In the genomic region with DNA sequence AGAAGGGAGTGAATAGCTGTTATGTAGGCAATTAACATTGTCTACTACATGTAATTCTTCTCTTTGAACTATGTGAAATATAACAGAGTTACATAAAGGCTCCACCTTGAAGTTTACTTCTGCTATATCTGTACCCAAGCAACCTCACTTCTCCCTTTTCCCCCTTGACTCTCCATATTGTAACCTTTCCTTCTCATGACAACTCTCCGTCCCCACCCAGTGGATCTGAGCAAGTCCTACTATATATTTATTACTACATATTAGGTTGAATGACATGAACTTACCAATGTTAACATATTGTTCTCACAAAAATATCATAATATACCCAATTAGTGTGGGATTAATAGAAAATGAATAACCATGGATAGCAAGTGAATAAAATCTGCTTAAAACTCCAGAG, we compare ENCODE assay signal across 9 cellular contexts.
DNase-seq lines count a peak whose midpoint lies in the region; ATAC-seq and TF ChIP-seq lines count a peak whose summit lies in the region.
"Had no signal": no experiment of that assay in that cellular context is flagged by ENCODE, and none has a peak within 500 bp of the region (broad histone marks: within the 10 kb centered on the region; RNA-seq: fewer than 3 reads in every experiment).

No MANE protein-coding gene starts in this region.

- H3K4me3 Mint-ChIP-seq in natural killer cell = no peak overlapping the region
- H3K4me3 Mint-ChIP-seq in natural killer cell treated with Interleukin-12 subunit alpha and Interleukin-12 subunit beta and Interleukin-15 and Interleukin-18, amount 100 ng/mL, for 72 hours = no peak overlapping the region
- H3K4me3 Mint-ChIP-seq: T-helper 1 cell treated with Interleukin-12 subunit alpha and Interleukin-12 subunit beta and Interleukin-4 antibody, amounts not matched to agents 30 μg/mL and 1 μg/mL, for 36 hours had no signal

- 68% methylated on average over 1 of the region's 1 CpG for WGBS in prostate gland
- 59 to 62% methylated on average over 1 of the region's 1 CpG for WGBS in sigmoid colon, 2 donors
- 65% methylated on average over 1 of the region's 1 CpG for WGBS in suprapubic skin

- H3K9me3 Mint-ChIP-seq in natural killer cell = no peaks in the 10 kb centered on the region
- no peaks in the 10 kb centered on the region for H3K9me3 Mint-ChIP-seq in natural killer cell treated with Interleukin-12 subunit alpha and Interleukin-12 subunit beta and Interleukin-15 and Interleukin-18, amount 100 ng/mL, for 72 hours

- H3K9me3 ChIP-seq in prostate gland (no peaks in the 10 kb centered on the region), sigmoid colon (peaks cover 0 to 2% (median 0%) of the 10 kb centered on the region in 4 donors), suprapubic skin (no peaks in the 10 kb centered on the region)

- H3K27ac ChIP-seq in prostate gland = no peak overlapping the region
- H3K27ac ChIP-seq in sigmoid colon = no peak overlapping the region
- no peak overlapping the region for H3K27ac ChIP-seq in suprapubic skin

- H3K4me3 ChIP-seq in astrocyte of the cerebellum (ENCODE audit: low read depth, low read length) (no peak overlapping the region), prostate gland (no peak overlapping the region), sigmoid colon (no peak overlapping the region), suprapubic skin (no peak overlapping the region)

- H3K27ac Mint-ChIP-seq in natural killer cell = no peak overlapping the region
- H3K27ac Mint-ChIP-seq in natural killer cell treated with Interleukin-12 subunit alpha and Interleukin-12 subunit beta and Interleukin-15 and Interleukin-18, amount 100 ng/mL, for 72 hours = no peak overlapping the region
- H3K27ac Mint-ChIP-seq: T-helper 1 cell treated with Interleukin-12 subunit alpha and Interleukin-12 subunit beta and Interleukin-4 antibody, amounts not matched to agents 30 μg/mL and 1 μg/mL, for 36 hours had no signal

- in situ Hi-C loops in astrocyte of the cerebellum (cut with HindIII; ENCODE audit: low sequenced_read_pairs) = no loop called here

- H3K36me3 ChIP-seq in prostate gland (no peaks in the 10 kb centered on the region), sigmoid colon (no peaks in the 10 kb centered on the region), suprapubic skin (no peaks in the 10 kb centered on the region)

- H3K27me3 ChIP-seq in prostate gland (replicated peaks; ENCODE audit: insufficient read depth) (no peaks in the 10 kb centered on the region), sigmoid colon (no peaks in the 10 kb centered on the region), suprapubic skin (no peaks in the 10 kb centered on the region)

- H3K27me3 Mint-ChIP-seq in natural killer cell (ENCODE audit: low read depth in 2 of 2) = peaks cover 0 to 3% of the 10 kb centered on the region in 2 donors
- peaks cover 0 to 5% of the 10 kb centered on the region in 2 donors for H3K27me3 Mint-ChIP-seq in natural killer cell treated with Interleukin-12 subunit alpha and Interleukin-12 subunit beta and Interleukin-15 and Interleukin-18, amount 100 ng/mL, for 72 hours

- intact Hi-C loops in natural killer cell (cut with micrococcal nuclease) = loop anchor here (1.0 kb wide), 1 partner anchor 182 kb away; no protein-coding TSS in a partner anchor
- intact Hi-C loops in prostate gland (cut with DNase I) = no loop called here
- intact Hi-C loops in sigmoid colon (cut with DNase I) = no loop called here

- TF ChIP-seq POLR2A in prostate gland (IDR thresholded peaks at IDR 0.05) = no peak
- no peak for TF ChIP-seq POLR2A in sigmoid colon (IDR thresholded peaks at IDR 0.05)
- TF ChIP-seq POLR2A in suprapubic skin (IDR thresholded peaks at IDR 0.05) = no peak

- H3K4me1 Mint-ChIP-seq in natural killer cell = no peaks in the 10 kb centered on the region
- H3K4me1 Mint-ChIP-seq in natural killer cell treated with Interleukin-12 subunit alpha and Interleukin-12 subunit beta and Interleukin-15 and Interleukin-18, amount 100 ng/mL, for 72 hours (ENCODE audit: low read depth in 2 of 2) = peaks cover 0 to 9% of the 10 kb centered on the region in 2 donors

- DNase-seq in natural killer cell (no peak), Kasumi-1 (lab: John Stamatoyannopoulos, UW) (peak; percentile 83 to 94), astrocyte of the cerebellum (ENCODE audit: low read depth) (no peak), prostate gland (ENCODE audit: low spot score) (peak; percentile 12), sigmoid colon (no peak), suprapubic skin (ENCODE audit: low spot score in 2 of 2) (no peak), HK-2 (ENCODE audit: unreplicated experiment) (no peak)
- no peak for DNase-seq in natural killer cell treated with Interleukin-12 subunit alpha and Interleukin-12 subunit beta and Interleukin-15 and Interleukin-18, amount 100 ng/mL, for 72 hours (ENCODE audit: low spot score)

- peak; percentile 52 to 79 (median 63) for ATAC-seq in natural killer cell
- ATAC-seq in natural killer cell treated with Interleukin-12 subunit alpha and Interleukin-12 subunit beta and Interleukin-15 and Interleukin-18, amount 100 ng/mL, for 72 hours = no peak

- TF ChIP-seq EP300 in sigmoid colon (IDR thresholded peaks at IDR 0.05) = no peak
- TF ChIP-seq EP300 in suprapubic skin (IDR thresholded peaks at IDR 0.05) = no peak

- no peaks in the 10 kb centered on the region for H3K36me3 Mint-ChIP-seq in natural killer cell
- peaks cover 6% of the 10 kb centered on the region for H3K36me3 Mint-ChIP-seq in natural killer cell treated with Interleukin-12 subunit alpha and Interleukin-12 subunit beta and Interleukin-15 and Interleukin-18, amount 100 ng/mL, for 72 hours

- peak; percentile 47 for TF ChIP-seq CTCF in natural killer cell (IDR thresholded peaks at IDR 0.05)
- peak; percentile 7 for TF ChIP-seq CTCF in astrocyte of the cerebellum (IDR thresholded peaks at IDR 0.05; ENCODE audit: low read depth, low read length, missing control alignments)
- TF ChIP-seq CTCF in prostate gland (IDR thresholded peaks at IDR 0.05) = peak in 2 of 4 experiments; percentile 12 to 31
- TF ChIP-seq CTCF in sigmoid colon (IDR thresholded peaks at IDR 0.05) = peak in 1 of 4 experiments; percentile 10
- TF ChIP-seq CTCF in suprapubic skin (IDR thresholded peaks at IDR 0.05) = no peak

- H3K4me1 ChIP-seq in prostate gland (replicated peaks) (no peaks in the 10 kb centered on the region), sigmoid colon (no peaks in the 10 kb centered on the region), suprapubic skin (no peaks in the 10 kb centered on the region)

Comparison
In these comparisons a context has a peak if more than half of its experiments do, and no peak if none do; other contexts are left out.
1. ATAC-seq: peak in natural killer cell (3 of 3); none in natural killer cell treated with Interleukin-12 subunit alpha and Interleukin-12 subunit beta and Interleukin-15 and Interleukin-18, amount 100 ng/mL, for 72 hours (0 of 2).
2. DNase-seq: peak in Kasumi-1 (2 of 2) and prostate gland (single experiment); none in natural killer cell (single experiment), natural killer cell treated with Interleukin-12 subunit alpha and Interleukin-12 subunit beta and Interleukin-15 and Interleukin-18, amount 100 ng/mL, for 72 hours (single experiment), astrocyte of the cerebellum (single experiment), sigmoid colon (single experiment), suprapubic skin (0 of 2) and HK-2 (single experiment).
3. CTCF ChIP-seq: peak in natural killer cell (single experiment) and astrocyte of the cerebellum (single experiment); none in suprapubic skin (0 of 2).